Comparison of ENCODE assay signal across 17 cellular contexts in the genomic region with DNA sequence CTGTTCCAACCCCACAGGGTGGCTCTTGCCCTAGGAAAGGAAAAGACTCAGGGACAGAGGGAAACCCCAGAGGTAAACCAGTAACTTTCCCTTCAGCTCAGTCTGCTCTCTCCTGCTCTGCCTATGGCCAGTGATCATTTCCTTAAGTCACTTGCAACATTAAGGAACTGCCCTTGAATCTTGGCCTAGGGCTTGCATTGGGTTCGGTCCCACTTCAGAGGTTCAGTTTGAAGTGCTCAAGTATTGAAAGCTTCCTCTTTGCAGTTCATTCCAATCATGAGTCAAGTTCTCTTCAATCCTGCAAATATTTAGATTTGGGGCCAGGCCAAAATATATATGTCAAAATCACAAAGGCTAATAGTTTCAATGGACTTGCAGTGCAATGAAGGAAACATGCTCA.
DNase-seq lines count a peak whose midpoint lies in the region; ATAC-seq, FAIRE-seq and TF ChIP-seq lines count a peak whose summit lies in the region.
"Had no signal": no experiment of that assay in that cellular context is flagged by ENCODE, and none has a peak within 500 bp of the region (broad histone marks: within the 10 kb centered on the region; RNA-seq: fewer than 3 reads in every experiment).

No MANE protein-coding gene starts in this region.

- H3K9me3 ChIP-seq in Panc1 (ENCODE audit: control insufficient read depth, insufficient read depth, low read depth, low read length) (peaks cover 3% of the 10 kb centered on the region; the same call in 1 of the 2 replicates), esophagus (ENCODE audit: control insufficient read depth in 2 of 2, insufficient read depth in 1 of 2, low read depth in 1 of 2, low read length in 1 of 2) (no peaks in the 10 kb centered on the region), pancreas (no peaks in the 10 kb centered on the region)
- H3K9me3 ChIP-seq: left ventricle myocardium inferior had no signal

- intact Hi-C loops in Panc1 (cut with micrococcal nuclease; ENCODE audit: unreplicated experiment) = no loop called here
- intact Hi-C loops in pancreas (cut with DNase I) = no loop called here

- in situ Hi-C loops in Panc1 (cut with HindIII; ENCODE audit: low pct_unique_long_range_greater_than_20kb, low sequenced_read_pairs) = no loop called here

- H3K4me1 ChIP-seq in Panc1 (ENCODE audit: control insufficient read depth, insufficient read depth, low read length) = peaks cover 6% of the 10 kb centered on the region; the same call in 1 of the 2 replicates
- H3K4me1 ChIP-seq in esophagus (ENCODE audit: control insufficient read depth in 2 of 2, insufficient read depth in 2 of 2, low read length in 1 of 2) = peaks cover 7 to 10% of the 10 kb centered on the region in 2 donors
- no peaks in the 10 kb centered on the region for H3K4me1 ChIP-seq in pancreas
- H3K4me1 ChIP-seq: parathyroid adenoma had no signal

- no peak for FAIRE-seq in pancreas (lab: Jason Lieb, UNC)
- FAIRE-seq: colon had no signal

- POLR2A ChIA-PET in Panc1 (lab: Charles Lee) = no interaction called here

- CTCF ChIA-PET in Panc1 (lab: Charles Lee) = no interaction called here

- no TSS peak for BruUV-seq in Panc1 (replicated peaks; lab: Mats Ljungman, UMichigan)

- H3K27me3 ChIP-seq in Panc1 (ENCODE audit: control insufficient read depth, insufficient read depth, low read length) (no peaks in the 10 kb centered on the region), esophagus (ENCODE audit: control insufficient read depth in 1 of 2, insufficient read depth in 2 of 2, low read length in 2 of 2) (no peaks in the 10 kb centered on the region), pancreas (no peaks in the 10 kb centered on the region)

- DNase-seq in EL (peak; percentile 47), Panc1 (ENCODE audit: low read depth, low spot score) (no peak), pancreas (no peak), kidney glomerular epithelial cell (lab: John Stamatoyannopoulos, UW) (no peak), NCI-H82 (lab: John Stamatoyannopoulos, UW) (no peak)
- DNase-seq: activated CD4-positive, CD25-positive, alpha-beta regulatory T cell; amygdala; DMS 273 treated with DMSO at 0.1 percent for 48 hours; left ventricle myocardium inferior; NCI-H69; stimulated activated naive CD4-positive, alpha-beta T cell treated with Interleukin-2 at 50 U/mL for 16 hours had no signal

- no peak overlapping the region for H3K4me3 ChIP-seq in Panc1 (ENCODE audit: low read depth in 2 of 2, low read length in 2 of 2)
- no peak overlapping the region for H3K4me3 ChIP-seq in esophagus (ENCODE audit: low read depth in 1 of 2, low read length in 2 of 2)
- H3K4me3 ChIP-seq in pancreas = no peak overlapping the region
- H3K4me3 ChIP-seq: left ventricle myocardium inferior had no signal

- no peak for TF ChIP-seq CTCF in Panc1 (IDR thresholded peaks at IDR 0.05)
- TF ChIP-seq CTCF in pancreas (IDR thresholded peaks at IDR 0.05) = no peak

- ATAC-seq in Panc1 (no peak), pancreas (peak in 3 of 4 donors; percentile 19 to 55 (median 53)), GM21619 (IDR thresholded peaks at IDR 0.05; ENCODE audit: unreplicated experiment) (no peak), HG03520 (IDR thresholded peaks at IDR 0.05; ENCODE audit: unreplicated experiment) (no peak)

- WGBS in esophagus, 2 donors = 31 to 50% methylated on average over 1 of the region's 1 CpG
- WGBS in pancreas, 2 donors = 83 to 85% methylated on average over 1 of the region's 1 CpG

- H3K27ac ChIP-seq in Panc1 (ENCODE audit: low read length) = peak overlapping the region; percentile 69; the same call in 1 of the 2 replicates
- peak overlapping the region; percentile 52 to 61 for H3K27ac ChIP-seq in esophagus (ENCODE audit: low read depth in 2 of 2, low read length in 1 of 2)
- H3K27ac ChIP-seq in pancreas = no peak overlapping the region
- H3K27ac ChIP-seq: left ventricle myocardium inferior, parathyroid adenoma, RWPE1 had no signal

- no peaks in the 10 kb centered on the region for H3K36me3 ChIP-seq in Panc1 (ENCODE audit: control insufficient read depth, insufficient read depth, low read length)
- H3K36me3 ChIP-seq in esophagus (ENCODE audit: control insufficient read depth in 2 of 2, insufficient read depth in 2 of 2, low read length in 1 of 2) = no peaks in the 10 kb centered on the region
- H3K36me3 ChIP-seq in pancreas = no peaks in the 10 kb centered on the region
- H3K36me3 ChIP-seq: left ventricle myocardium inferior had no signal

Comparison
In these comparisons a context has a peak if more than half of its experiments do, and no peak if none do; other contexts are left out.
1. ATAC-seq: peak in pancreas (3 of 4); none in Panc1 (single experiment), GM21619 (single experiment) and HG03520 (single experiment).
2. H3K27ac ChIP-seq: peak in Panc1 (single experiment) and esophagus (2 of 2); none in pancreas (0 of 4).